In the genomic region with DNA sequence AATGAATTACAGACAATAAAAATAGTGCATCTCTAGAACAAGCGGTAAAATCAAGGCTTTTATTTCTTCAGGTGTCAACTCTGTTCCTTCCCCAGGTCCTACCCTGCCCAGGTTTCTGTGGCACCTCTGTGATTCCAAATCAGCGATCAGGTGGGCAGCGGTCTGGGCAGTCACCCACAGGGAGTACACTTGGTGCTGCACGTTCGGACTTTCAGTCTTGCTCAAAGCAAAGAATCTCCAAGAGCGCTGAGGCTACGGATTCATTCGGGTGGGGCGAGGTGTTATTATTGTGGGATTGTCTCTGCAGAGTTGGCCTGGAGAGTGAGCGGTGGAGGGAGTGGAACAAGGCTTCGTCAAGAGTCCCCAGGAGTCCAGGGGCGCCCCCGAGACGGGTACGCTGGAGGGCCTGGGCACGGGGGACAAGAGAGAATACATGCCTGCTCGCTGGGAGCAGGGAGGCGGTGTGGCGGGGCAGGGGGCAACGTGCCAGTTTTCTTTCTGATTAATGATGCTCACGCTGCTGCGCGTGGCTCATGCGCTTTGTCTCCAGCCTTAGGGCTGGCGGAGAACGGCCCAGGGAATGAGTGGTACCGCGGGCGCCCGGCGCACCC, we compare ENCODE assay signal across 10 cellular contexts. TPM values are rescaled to one million over a fixed set of nuclear protein-coding genes. Genes with fewer than 3 reads are reported as not detected.
DNase-seq lines count a peak whose midpoint lies in the region; ATAC-seq and TF ChIP-seq lines count a peak whose summit lies in the region.
"Had no signal": no experiment of that assay in that cellular context is flagged by ENCODE, and none has a peak within 500 bp of the region (broad histone marks: within the 10 kb centered on the region; RNA-seq: fewer than 3 reads in every experiment).

No MANE protein-coding gene starts in this region.

- H3K36me3 ChIP-seq in BE2C: no peaks in the 10 kb centered on the region
- H3K36me3 ChIP-seq in PC-3 (ENCODE audit: low read depth, low read length): no peaks in the 10 kb centered on the region

- peak overlapping the region; percentile 73 for H3K4me2 ChIP-seq in PC-3 (ENCODE audit: low read length)

- H2AFZ ChIP-seq in PC-3 (ENCODE audit: low read length): peak overlapping the region; percentile 85

- DNase-seq in BE2C (peak; percentile 4), PC-3 (no peak), glutamatergic neuron (no peak), progenitor cell of endocrine pancreas (ENCODE audit: low spot score, unreplicated experiment) (peak; percentile 10), T1000 (lab: John Stamatoyannopoulos, UW) (no peak), NCI-H69 (lab: John Stamatoyannopoulos, UW) (no peak)
- DNase-seq in stimulated activated CD4-positive, alpha-beta T cell treated with anti-CD3 and anti-CD28 coated beads, Interleukin-2, amount 100 ng/mL, for 48 hours: no peak
- no peak for DNase-seq in effector CD4-positive, alpha-beta T cell

- CTCF ChIA-PET in PC-3 (lab: Charles Lee): interaction anchor here (0.6 kb wide), 1 partner anchor 755 kb away, joined by 5 read pairs; no protein-coding TSS in a partner anchor

- H3K9me3 Mint-ChIP-seq in glutamatergic neuron (ENCODE audit: unreplicated experiment): peaks cover 14% of the 10 kb centered on the region
- peaks cover 4% of the 10 kb centered on the region for H3K9me3 Mint-ChIP-seq in progenitor cell of endocrine pancreas (ENCODE audit: low read depth)
- H3K9me3 Mint-ChIP-seq: activated naive CD4-positive, alpha-beta T cell treated with anti-CD3 and anti-CD28 coated beads, Interleukin-2, amount 50 U/mL, for 72 hours had no signal

- H3K4me1 ChIP-seq in BE2C: no peaks in the 10 kb centered on the region
- H3K4me1 ChIP-seq in PC-3 (ENCODE audit: insufficient read depth, low read length): peaks cover 5% of the 10 kb centered on the region; the same call in 1 of the 2 replicates

- peak overlapping the region; percentile 80 for H3K4me3 Mint-ChIP-seq in glutamatergic neuron (ENCODE audit: unreplicated experiment)
- peak overlapping the region; percentile 67 for H3K4me3 Mint-ChIP-seq in progenitor cell of endocrine pancreas (ENCODE audit: low read depth)

- no peaks in the 10 kb centered on the region for H3K79me2 ChIP-seq in PC-3 (ENCODE audit: low read length)

- no peaks in the 10 kb centered on the region for H3K9me3 ChIP-seq in BE2C
- H3K9me3 ChIP-seq in PC-3 (ENCODE audit: low read length): no peaks in the 10 kb centered on the region

- H4K20me1 ChIP-seq in PC-3 (ENCODE audit: low read length): no peaks in the 10 kb centered on the region; the same call in 1 of the 2 replicates

- POLR2A ChIA-PET in PC-3 (lab: Charles Lee; ENCODE audit: unreplicated experiment): no interaction called here

- H3K27me3 Mint-ChIP-seq in glutamatergic neuron (ENCODE audit: unreplicated experiment) (peaks cover 4% of the 10 kb centered on the region), progenitor cell of endocrine pancreas (peaks cover 71% of the 10 kb centered on the region)

- H3K9me2 ChIP-seq in PC-3 (replicated peaks; ENCODE audit: low read length): no peaks in the 10 kb centered on the region

- peaks cover 7% of the 10 kb centered on the region for H3K36me3 Mint-ChIP-seq in glutamatergic neuron (ENCODE audit: unreplicated experiment)
- no peaks in the 10 kb centered on the region for H3K36me3 Mint-ChIP-seq in progenitor cell of endocrine pancreas (ENCODE audit: insufficient read depth)

- H3F3A ChIP-seq in PC-3 (ENCODE audit: low read length, unreplicated experiment): no peaks in the 10 kb centered on the region

- peaks cover 18% of the 10 kb centered on the region for H3K4me1 Mint-ChIP-seq in glutamatergic neuron (ENCODE audit: low read depth, unreplicated experiment)
- H3K4me1 Mint-ChIP-seq in progenitor cell of endocrine pancreas (ENCODE audit: low read depth): peaks cover 11% of the 10 kb centered on the region

- H3K9ac ChIP-seq in PC-3 (ENCODE audit: low read length): no peak overlapping the region

- no peak for TF ChIP-seq CTCF in BE2C (IDR thresholded peaks at IDR 0.05; ENCODE audit: low read depth, low read length)
- no peak for TF ChIP-seq CTCF in PC-3 (conservative IDR thresholded peaks at IDR 0.05; ENCODE audit: low read depth, low read length)
- no peak for TF ChIP-seq CTCF in glutamatergic neuron (IDR thresholded peaks at IDR 0.05; ENCODE audit: partially characterized antibody, unreplicated experiment)
- TF ChIP-seq CTCF in progenitor cell of endocrine pancreas (IDR thresholded peaks at IDR 0.05; ENCODE audit: unreplicated experiment): no peak

- no TSS peak for BruUV-seq in PC-3 (replicated peaks; lab: Mats Ljungman, UMichigan)

- peaks cover 41% of the 10 kb centered on the region for H3K27me3 ChIP-seq in BE2C
- H3K27me3 ChIP-seq in PC-3 (ENCODE audit: low read length): peaks cover 30% of the 10 kb centered on the region

- no peak for ATAC-seq in PC-3
- ATAC-seq: K562 had no signal

- H3K27ac ChIP-seq in PC-3 (ENCODE audit: low read length): no peak overlapping the region

- intact Hi-C loops in PC-3 (cut with micrococcal nuclease): no loop called here

- H3K4me3 ChIP-seq in BE2C (ENCODE audit: low read depth, low read length) (no peak overlapping the region), PC-3 (ENCODE audit: low read length) (peak overlapping the region; percentile 65)
- H3K4me3 ChIP-seq: K562 had no signal

- H3K27ac Mint-ChIP-seq in glutamatergic neuron (ENCODE audit: unreplicated experiment) (peak overlapping the region; percentile 67), progenitor cell of endocrine pancreas (no peak overlapping the region)
- H3K27ac Mint-ChIP-seq: activated naive CD4-positive, alpha-beta T cell treated with anti-CD3 and anti-CD28 coated beads, Interleukin-2, amount 50 U/mL, for 72 hours had no signal

RNA-seq across cellular contexts. Expression of gene ARPP21, which starts 0.6 kb away (rescaled TPM):
- not detected for polyA plus RNA-seq in BE2C (2012; ENCODE audit: insufficient read depth, insufficient read length, low read depth)
- total RNA-seq in PC-3 (2014; rRNA removed) (not detected in 2 replicates), glutamatergic neuron (ENCODE audit: unreplicated experiment) (10.3 TPM), progenitor cell of endocrine pancreas (not detected in 2 replicates)
- total RNA-seq: activated naive CD4-positive, alpha-beta T cell treated with anti-CD3 and anti-CD28 coated beads, Interleukin-2, amount 50 U/mL, for 72 hours; K562 had no signal
- polyA plus RNA-seq: K562 had no signal

Comparison
In these comparisons a context has a peak if more than half of its experiments do, and no peak if none do; other contexts are left out.
1. DNase-seq: peak in BE2C (single experiment) and progenitor cell of endocrine pancreas (single experiment); none in PC-3 (single experiment), glutamatergic neuron (single experiment), T1000 (single experiment), NCI-H69 (single experiment), stimulated activated CD4-positive, alpha-beta T cell treated with anti-CD3 and anti-CD28 coated beads, Interleukin-2, amount 100 ng/mL, for 48 hours (0 of 2) and effector CD4-positive, alpha-beta T cell (single experiment).